Comparison of ENCODE assay signal across 8 cellular contexts in genomic region chr12:64613775-64614398, GRCh38. TPM values are rescaled to one million over a fixed set of nuclear protein-coding genes. Genes with fewer than 3 reads are reported as not detected.
DNase-seq lines count a peak whose midpoint lies in the region; ATAC-seq, FAIRE-seq and TF ChIP-seq lines count a peak whose summit lies in the region.
"Not testable (repeated sequence)": the region's sequence is repeated elsewhere in the genome, so short reads cannot be mapped to it uniquely, and the experiment has no call there.

No MANE protein-coding gene starts in this region.

- DNase-seq in CD4-positive, alpha-beta memory T cell; GM19239 (ENCODE audit: insufficient read length, low spot score); activated CD8-positive, alpha-beta T cell treated with anti-CD3 and anti-CD28 coated beads, Interleukin-2, amount 10 ng/mL, durations not matched to agents 7 days and 5 days; activated naive CD8-positive, alpha-beta T cell treated with anti-CD3 and anti-CD28 coated beads for 36 hours; trophoblast cell; tibial artery: not testable (repeated sequence)
- peak; percentile 16 for DNase-seq in endodermal cell

- H3K36me3 ChIP-seq in CD4-positive, alpha-beta memory T cell (ENCODE audit: insufficient read depth, low read length) = peaks cover 16% of the 10 kb centered on the region
- H3K36me3 ChIP-seq in endodermal cell (ENCODE audit: control insufficient read depth, insufficient read depth, low read length) = peaks cover 14% of the 10 kb centered on the region
- not testable (repeated sequence) for H3K36me3 ChIP-seq in trophoblast cell (ENCODE audit: control insufficient read depth in 1 of 2, insufficient read depth in 2 of 2, low read length in 2 of 2); tibial artery

- H3K4me1 Mint-ChIP-seq in CD4-positive, alpha-beta memory T cell = peaks cover 36 to 79% (median 47%) of the 10 kb centered on the region in 4 donors
- H3K4me1 Mint-ChIP-seq in activated CD8-positive, alpha-beta T cell treated with anti-CD3 and anti-CD28 coated beads, Interleukin-2, amount 10 ng/mL, durations not matched to agents 7 days and 5 days (ENCODE audit: low read depth) = peaks cover 44% of the 10 kb centered on the region
- H3K4me1 Mint-ChIP-seq in activated naive CD8-positive, alpha-beta T cell treated with anti-CD3 and anti-CD28 coated beads for 36 hours = peaks cover 47% of the 10 kb centered on the region
- peaks cover 19% of the 10 kb centered on the region for H3K4me1 Mint-ChIP-seq in endodermal cell

- H4K91ac ChIP-seq in trophoblast cell (ENCODE audit: low read depth, low read length) = peak overlapping the region; percentile 21

- H3K4me1 ChIP-seq in CD4-positive, alpha-beta memory T cell (ENCODE audit: insufficient read depth, low read length) = peaks cover 64% of the 10 kb centered on the region
- not testable (repeated sequence) for H3K4me1 ChIP-seq in endodermal cell (ENCODE audit: control insufficient read depth, insufficient read depth, low read length); trophoblast cell (ENCODE audit: control insufficient read depth in 1 of 2, insufficient read depth in 2 of 2, low read length in 2 of 2)
- peaks cover 0 to 68% (median 37%) of the 10 kb centered on the region in 4 donors for H3K4me1 ChIP-seq in tibial artery

- not testable (repeated sequence) for H3K9me3 ChIP-seq in CD4-positive, alpha-beta memory T cell (ENCODE audit: control insufficient read depth in 1 of 2, low read length in 2 of 2); endodermal cell (ENCODE audit: control insufficient read depth, low read length); trophoblast cell (ENCODE audit: insufficient read depth, low read depth, low read length); tibial artery

- H3K4me3 Mint-ChIP-seq in CD4-positive, alpha-beta memory T cell = peak overlapping the region; percentile 94 to 99 (median 98)
- peak overlapping the region; percentile 99 for H3K4me3 Mint-ChIP-seq in activated CD8-positive, alpha-beta T cell treated with anti-CD3 and anti-CD28 coated beads, Interleukin-2, amount 10 ng/mL, durations not matched to agents 7 days and 5 days
- peak overlapping the region; percentile 34 for H3K4me3 Mint-ChIP-seq in activated naive CD8-positive, alpha-beta T cell treated with anti-CD3 and anti-CD28 coated beads for 36 hours
- H3K4me3 Mint-ChIP-seq in endodermal cell = not testable (repeated sequence)

- 93 to 97% methylated on average over 18 to 19 of the region's 19 CpGs for WGBS in endodermal cell (ENCODE audit: insufficient coverage in 1 of 2, insufficient read length in 1 of 2), 2 experiments
- no CpG with 5 or more reads among the region's 19 CpGs for WGBS in trophoblast cell (ENCODE audit: extremely low coverage, insufficient coverage, insufficient read length)

- peak; percentile 62 for FAIRE-seq in GM19239 (lab: Jason Lieb, UNC)

- not testable (repeated sequence) for H3K23ac ChIP-seq in trophoblast cell (ENCODE audit: low read length)

- not testable (repeated sequence) for H4K12ac ChIP-seq in trophoblast cell (ENCODE audit: low read depth, low read length)

- CTCF ChIA-PET in CD4-positive, alpha-beta memory T cell (lab: Charles Lee; ENCODE audit: partially characterized antibody) = interaction anchor here (0.9 to 3.5 kb wide), 9 partner anchors 10 to 84 kb away, joined by 3 to 20 read pairs (median 5); no protein-coding TSS in a partner anchor
- CTCF ChIA-PET in activated CD8-positive, alpha-beta T cell treated with anti-CD3 and anti-CD28 coated beads, Interleukin-2, amount 10 ng/mL, durations not matched to agents 7 days and 5 days (lab: Charles Lee) = interaction anchor here (1.0 to 8.3 kb wide), 3 partner anchors 65 to 82 kb away, joined by 3 to 100 read pairs (median 5); no protein-coding TSS in a partner anchor

- H2BK12ac ChIP-seq in trophoblast cell (ENCODE audit: low read length) = not testable (repeated sequence)

- H3K79me1 ChIP-seq in trophoblast cell (ENCODE audit: low read length) = peaks cover 23% of the 10 kb centered on the region

- not testable (repeated sequence) for H3K27me3 ChIP-seq in CD4-positive, alpha-beta memory T cell (ENCODE audit: insufficient read depth, low read length); endodermal cell (ENCODE audit: control insufficient read depth, insufficient read depth, low read length, poor library complexity, severe bottlenecking); trophoblast cell (ENCODE audit: insufficient read depth, low read length); tibial artery

- not testable (repeated sequence) for H3K4me2 ChIP-seq in trophoblast cell (ENCODE audit: low read length)

- H3K27ac Mint-ChIP-seq in CD4-positive, alpha-beta memory T cell = peak overlapping the region in 5 of 7 donors; percentile 51 to 95 (median 61)
- not testable (repeated sequence) for H3K27ac Mint-ChIP-seq in activated CD8-positive, alpha-beta T cell treated with anti-CD3 and anti-CD28 coated beads, Interleukin-2, amount 10 ng/mL, durations not matched to agents 7 days and 5 days; endodermal cell
- peak overlapping the region; percentile 92 for H3K27ac Mint-ChIP-seq in activated naive CD8-positive, alpha-beta T cell treated with anti-CD3 and anti-CD28 coated beads for 36 hours

- H2AK5ac ChIP-seq in trophoblast cell (ENCODE audit: low read length) = not testable (repeated sequence)

- H3K9ac ChIP-seq in endodermal cell (ENCODE audit: extremely low read depth, low read length, poor library complexity, severe bottlenecking); trophoblast cell (ENCODE audit: low read length): not testable (repeated sequence)

- TF ChIP-seq POLR2A in Raji (IDR thresholded peaks at IDR 0.05; ENCODE audit: insufficient read depth, low read depth, low read length) = 0 out of 2 replicates have a peak, but pooled peaks have one; percentile 11

- H3K4me3 ChIP-seq in CD4-positive, alpha-beta memory T cell (ENCODE audit: low read length in 2 of 2); endodermal cell (ENCODE audit: low read length); trophoblast cell (ENCODE audit: low read depth, low read length): not testable (repeated sequence)
- H3K4me3 ChIP-seq in tibial artery = peak overlapping the region; percentile 85 to 87

- not testable (repeated sequence) for H2AFZ ChIP-seq in trophoblast cell (ENCODE audit: insufficient read depth, low read length, poor library complexity)

- H3K9me3 Mint-ChIP-seq in CD4-positive, alpha-beta memory T cell; activated CD8-positive, alpha-beta T cell treated with anti-CD3 and anti-CD28 coated beads, Interleukin-2, amount 10 ng/mL, durations not matched to agents 7 days and 5 days (ENCODE audit: insufficient read depth); activated naive CD8-positive, alpha-beta T cell treated with anti-CD3 and anti-CD28 coated beads for 36 hours; endodermal cell: not testable (repeated sequence)

- peaks cover 25 to 66% of the 10 kb centered on the region in 2 donors for H3K36me3 Mint-ChIP-seq in CD4-positive, alpha-beta memory T cell
- peaks cover 49% of the 10 kb centered on the region for H3K36me3 Mint-ChIP-seq in activated CD8-positive, alpha-beta T cell treated with anti-CD3 and anti-CD28 coated beads, Interleukin-2, amount 10 ng/mL, durations not matched to agents 7 days and 5 days (ENCODE audit: low read depth)
- peaks cover 48% of the 10 kb centered on the region for H3K36me3 Mint-ChIP-seq in activated naive CD8-positive, alpha-beta T cell treated with anti-CD3 and anti-CD28 coated beads for 36 hours
- H3K36me3 Mint-ChIP-seq in endodermal cell (ENCODE audit: low read depth) = peaks cover 38% of the 10 kb centered on the region

- peaks cover 19% of the 10 kb centered on the region for H3K79me2 ChIP-seq in trophoblast cell (ENCODE audit: control insufficient read depth, insufficient read depth, low read length, poor library complexity)

- intact Hi-C loops in CD4-positive, alpha-beta memory T cell (cut with micrococcal nuclease) = loop anchor here (5.0 kb wide), 1 partner anchor 162 kb away; the partner anchor contains the start of gene TBK1
- intact Hi-C loops in tibial artery (cut with DNase I; ENCODE audit: low total_unique reads) = loop anchor here (5.0 kb wide), 1 partner anchor 83 kb away; no protein-coding TSS in a partner anchor

- TF ChIP-seq CTCF in endodermal cell (conservative IDR thresholded peaks at IDR 0.05); tibial artery (IDR thresholded peaks at IDR 0.05): not testable (repeated sequence)

- not testable (repeated sequence) for H3K27me3 Mint-ChIP-seq in CD4-positive, alpha-beta memory T cell; activated CD8-positive, alpha-beta T cell treated with anti-CD3 and anti-CD28 coated beads, Interleukin-2, amount 10 ng/mL, durations not matched to agents 7 days and 5 days (ENCODE audit: low read depth); activated naive CD8-positive, alpha-beta T cell treated with anti-CD3 and anti-CD28 coated beads for 36 hours; endodermal cell (ENCODE audit: insufficient read depth)

- H2BK5ac ChIP-seq in trophoblast cell (ENCODE audit: low read depth, low read length, poor library complexity) = not testable (repeated sequence)

- peak overlapping the region; percentile 66 for H3K18ac ChIP-seq in trophoblast cell (ENCODE audit: low read length)

- ATAC-seq in activated CD8-positive, alpha-beta T cell treated with anti-CD3 and anti-CD28 coated beads, Interleukin-2, amount 10 ng/mL, durations not matched to agents 7 days and 5 days = not testable (repeated sequence)

- POLR2A ChIA-PET in CD4-positive, alpha-beta memory T cell (lab: Charles Lee; ENCODE audit: partially characterized antibody) = interaction anchor here (0.6 to 12.2 kb wide), 6 partner anchors 13 to 79 kb away, joined by 3 to 334 read pairs (median 98); no protein-coding TSS in a partner anchor
- POLR2A ChIA-PET in activated CD8-positive, alpha-beta T cell treated with anti-CD3 and anti-CD28 coated beads, Interleukin-2, amount 10 ng/mL, durations not matched to agents 7 days and 5 days (lab: Charles Lee) = interaction anchor here (0.7 kb wide), 1 partner anchor 9 kb away, joined by 4 read pairs; no protein-coding TSS in a partner anchor

- H3K27ac ChIP-seq in CD4-positive, alpha-beta memory T cell (ENCODE audit: low read depth, low read length); endodermal cell (ENCODE audit: low read depth, low read length); trophoblast cell (ENCODE audit: low read depth, low read length): not testable (repeated sequence)
- H3K27ac ChIP-seq in tibial artery = peak overlapping the region; percentile 88 to 94

- H3K14ac ChIP-seq in trophoblast cell (ENCODE audit: low read length) = not testable (repeated sequence)

- H3K4ac ChIP-seq in trophoblast cell (ENCODE audit: low read depth, low read length) = not testable (repeated sequence)

- not testable (repeated sequence) for H4K8ac ChIP-seq in trophoblast cell (ENCODE audit: low read depth, low read length)

- H2BK120ac ChIP-seq in trophoblast cell (ENCODE audit: insufficient read depth, low read length, poor library complexity) = not testable (repeated sequence)

RNA-seq across cellular contexts. Expression of gene RASSF3, which starts 3.6 kb away (rescaled TPM):
- 100 to 1,000 TPM; 159 TPM for total RNA-seq in CD4-positive, alpha-beta memory T cell
- 10 to 100 TPM in 1 of 2 donors, 1 to 10 TPM in 1; 5.2 to 12.3 TPM for polyA plus RNA-seq in CD4-positive, alpha-beta memory T cell
- 10 to 100 TPM; 61.7 to 63.7 TPM for total RNA-seq in activated CD8-positive, alpha-beta T cell treated with anti-CD3 and anti-CD28 coated beads, Interleukin-2, amount 10 ng/mL, durations not matched to agents 7 days and 5 days
- total RNA-seq in activated naive CD8-positive, alpha-beta T cell treated with anti-CD3 and anti-CD28 coated beads for 36 hours = 10 to 100 TPM; 48.0 to 51.0 TPM
- total RNA-seq in endodermal cell = 10 to 100 TPM; 52.0 to 54.5 TPM
- 16.7 TPM for polyA plus RNA-seq in endodermal cell (2013, experiment 1 of 2)
- polyA plus RNA-seq in endodermal cell (2013, experiment 2 of 2) = 17.8 TPM
- 27.3 and 29.6 TPM in 2 replicates for polyA plus RNA-seq in trophoblast cell (2013)
